In the genomic region with DNA sequence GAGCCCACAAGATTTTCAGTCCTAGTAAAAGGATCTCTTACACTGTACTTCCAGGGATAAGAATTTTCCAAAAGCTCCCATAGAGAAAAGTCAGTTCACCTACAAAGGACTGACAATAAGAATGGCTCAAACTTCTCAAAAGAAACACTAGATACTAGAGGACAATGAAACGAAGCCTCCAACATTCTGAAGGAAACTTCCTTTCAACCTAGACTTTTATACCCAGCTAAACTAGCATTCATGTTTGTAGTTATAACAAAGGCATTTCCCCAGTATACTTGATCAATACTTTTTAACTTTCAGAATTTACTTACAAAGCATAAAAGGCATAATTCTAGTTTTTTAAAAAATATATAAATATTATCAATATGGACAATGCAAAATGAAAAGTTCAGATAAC, we compare ENCODE assay signal across 1 cellular context.
TF ChIP-seq lines count a peak whose summit lies in the region.

No MANE protein-coding gene starts in this region.

TF ChIP-seq in K562, 482 proteins besides CTCF, POLR2A, EP300 and RAD21 (continued from another document):
- TF ChIP-seq SAFB2 (IDR thresholded peaks at IDR 0.05; ENCODE audit: borderline replicate concordance, low read depth, low read length, severe bottlenecking) (no peak), KHSRP (IDR thresholded peaks at IDR 0.05) (no peak), GATA2 (CRISPR knock-in tag; IDR thresholded peaks at IDR 0.05) (no peak), TRIM28 (IDR thresholded peaks at IDR 0.05) (0 out of 2 replicates have a peak, but pooled peaks have one; percentile 68), ZFP1 (CRISPR knock-in tag; IDR thresholded peaks at IDR 0.05) (peak; percentile 99), TRIM24 (IDR thresholded peaks at IDR 0.05) (peak in 1 of 2 experiments; percentile 39; a peak in 1 of 4 replicates), ZNF445 (CRISPR knock-in tag; IDR thresholded peaks at IDR 0.05; ENCODE audit: low read depth) (no peak), CBX5 (IDR thresholded peaks at IDR 0.05; ENCODE audit: borderline replicate concordance, low read depth) (0 out of 2 replicates have a peak, but pooled peaks have one; percentile 21)
- TF ChIP-seq, protein P1, sequence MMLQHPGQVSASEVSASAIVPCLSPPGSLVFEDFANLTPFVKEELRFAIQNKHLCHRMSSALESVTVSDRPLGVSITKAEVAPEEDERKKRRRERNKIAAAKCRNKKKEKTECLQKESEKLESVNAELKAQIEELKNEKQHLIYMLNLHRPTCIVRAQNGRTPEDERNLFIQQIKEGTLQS (IDR thresholded peaks at IDR 0.05), result no peak
- TF ChIP-seq, protein P1 (CRISPR knock-in tag; conservative IDR thresholded peaks at IDR 0.05), result no peak
- TF ChIP-seq, protein P2, sequence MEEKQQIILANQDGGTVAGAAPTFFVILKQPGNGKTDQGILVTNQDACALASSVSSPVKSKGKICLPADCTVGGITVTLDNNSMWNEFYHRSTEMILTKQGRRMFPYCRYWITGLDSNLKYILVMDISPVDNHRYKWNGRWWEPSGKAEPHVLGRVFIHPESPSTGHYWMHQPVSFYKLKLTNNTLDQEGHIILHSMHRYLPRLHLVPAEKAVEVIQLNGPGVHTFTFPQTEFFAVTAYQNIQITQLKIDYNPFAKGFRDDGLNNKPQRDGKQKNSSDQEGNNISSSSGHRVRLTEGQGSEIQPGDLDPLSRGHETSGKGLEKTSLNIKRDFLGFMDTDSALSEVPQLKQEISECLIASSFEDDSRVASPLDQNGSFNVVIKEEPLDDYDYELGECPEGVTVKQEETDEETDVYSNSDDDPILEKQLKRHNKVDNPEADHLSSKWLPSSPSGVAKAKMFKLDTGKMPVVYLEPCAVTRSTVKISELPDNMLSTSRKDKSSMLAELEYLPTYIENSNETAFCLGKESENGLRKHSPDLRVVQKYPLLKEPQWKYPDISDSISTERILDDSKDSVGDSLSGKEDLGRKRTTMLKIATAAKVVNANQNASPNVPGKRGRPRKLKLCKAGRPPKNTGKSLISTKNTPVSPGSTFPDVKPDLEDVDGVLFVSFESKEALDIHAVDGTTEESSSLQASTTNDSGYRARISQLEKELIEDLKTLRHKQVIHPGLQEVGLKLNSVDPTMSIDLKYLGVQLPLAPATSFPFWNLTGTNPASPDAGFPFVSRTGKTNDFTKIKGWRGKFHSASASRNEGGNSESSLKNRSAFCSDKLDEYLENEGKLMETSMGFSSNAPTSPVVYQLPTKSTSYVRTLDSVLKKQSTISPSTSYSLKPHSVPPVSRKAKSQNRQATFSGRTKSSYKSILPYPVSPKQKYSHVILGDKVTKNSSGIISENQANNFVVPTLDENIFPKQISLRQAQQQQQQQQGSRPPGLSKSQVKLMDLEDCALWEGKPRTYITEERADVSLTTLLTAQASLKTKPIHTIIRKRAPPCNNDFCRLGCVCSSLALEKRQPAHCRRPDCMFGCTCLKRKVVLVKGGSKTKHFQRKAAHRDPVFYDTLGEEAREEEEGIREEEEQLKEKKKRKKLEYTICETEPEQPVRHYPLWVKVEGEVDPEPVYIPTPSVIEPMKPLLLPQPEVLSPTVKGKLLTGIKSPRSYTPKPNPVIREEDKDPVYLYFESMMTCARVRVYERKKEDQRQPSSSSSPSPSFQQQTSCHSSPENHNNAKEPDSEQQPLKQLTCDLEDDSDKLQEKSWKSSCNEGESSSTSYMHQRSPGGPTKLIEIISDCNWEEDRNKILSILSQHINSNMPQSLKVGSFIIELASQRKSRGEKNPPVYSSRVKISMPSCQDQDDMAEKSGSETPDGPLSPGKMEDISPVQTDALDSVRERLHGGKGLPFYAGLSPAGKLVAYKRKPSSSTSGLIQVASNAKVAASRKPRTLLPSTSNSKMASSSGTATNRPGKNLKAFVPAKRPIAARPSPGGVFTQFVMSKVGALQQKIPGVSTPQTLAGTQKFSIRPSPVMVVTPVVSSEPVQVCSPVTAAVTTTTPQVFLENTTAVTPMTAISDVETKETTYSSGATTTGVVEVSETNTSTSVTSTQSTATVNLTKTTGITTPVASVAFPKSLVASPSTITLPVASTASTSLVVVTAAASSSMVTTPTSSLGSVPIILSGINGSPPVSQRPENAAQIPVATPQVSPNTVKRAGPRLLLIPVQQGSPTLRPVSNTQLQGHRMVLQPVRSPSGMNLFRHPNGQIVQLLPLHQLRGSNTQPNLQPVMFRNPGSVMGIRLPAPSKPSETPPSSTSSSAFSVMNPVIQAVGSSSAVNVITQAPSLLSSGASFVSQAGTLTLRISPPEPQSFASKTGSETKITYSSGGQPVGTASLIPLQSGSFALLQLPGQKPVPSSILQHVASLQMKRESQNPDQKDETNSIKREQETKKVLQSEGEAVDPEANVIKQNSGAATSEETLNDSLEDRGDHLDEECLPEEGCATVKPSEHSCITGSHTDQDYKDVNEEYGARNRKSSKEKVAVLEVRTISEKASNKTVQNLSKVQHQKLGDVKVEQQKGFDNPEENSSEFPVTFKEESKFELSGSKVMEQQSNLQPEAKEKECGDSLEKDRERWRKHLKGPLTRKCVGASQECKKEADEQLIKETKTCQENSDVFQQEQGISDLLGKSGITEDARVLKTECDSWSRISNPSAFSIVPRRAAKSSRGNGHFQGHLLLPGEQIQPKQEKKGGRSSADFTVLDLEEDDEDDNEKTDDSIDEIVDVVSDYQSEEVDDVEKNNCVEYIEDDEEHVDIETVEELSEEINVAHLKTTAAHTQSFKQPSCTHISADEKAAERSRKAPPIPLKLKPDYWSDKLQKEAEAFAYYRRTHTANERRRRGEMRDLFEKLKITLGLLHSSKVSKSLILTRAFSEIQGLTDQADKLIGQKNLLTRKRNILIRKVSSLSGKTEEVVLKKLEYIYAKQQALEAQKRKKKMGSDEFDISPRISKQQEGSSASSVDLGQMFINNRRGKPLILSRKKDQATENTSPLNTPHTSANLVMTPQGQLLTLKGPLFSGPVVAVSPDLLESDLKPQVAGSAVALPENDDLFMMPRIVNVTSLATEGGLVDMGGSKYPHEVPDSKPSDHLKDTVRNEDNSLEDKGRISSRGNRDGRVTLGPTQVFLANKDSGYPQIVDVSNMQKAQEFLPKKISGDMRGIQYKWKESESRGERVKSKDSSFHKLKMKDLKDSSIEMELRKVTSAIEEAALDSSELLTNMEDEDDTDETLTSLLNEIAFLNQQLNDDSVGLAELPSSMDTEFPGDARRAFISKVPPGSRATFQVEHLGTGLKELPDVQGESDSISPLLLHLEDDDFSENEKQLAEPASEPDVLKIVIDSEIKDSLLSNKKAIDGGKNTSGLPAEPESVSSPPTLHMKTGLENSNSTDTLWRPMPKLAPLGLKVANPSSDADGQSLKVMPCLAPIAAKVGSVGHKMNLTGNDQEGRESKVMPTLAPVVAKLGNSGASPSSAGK (IDR thresholded peaks at IDR 0.05), result no peak
